ENCODE assay signal across 8 cellular contexts in the genomic region with DNA sequence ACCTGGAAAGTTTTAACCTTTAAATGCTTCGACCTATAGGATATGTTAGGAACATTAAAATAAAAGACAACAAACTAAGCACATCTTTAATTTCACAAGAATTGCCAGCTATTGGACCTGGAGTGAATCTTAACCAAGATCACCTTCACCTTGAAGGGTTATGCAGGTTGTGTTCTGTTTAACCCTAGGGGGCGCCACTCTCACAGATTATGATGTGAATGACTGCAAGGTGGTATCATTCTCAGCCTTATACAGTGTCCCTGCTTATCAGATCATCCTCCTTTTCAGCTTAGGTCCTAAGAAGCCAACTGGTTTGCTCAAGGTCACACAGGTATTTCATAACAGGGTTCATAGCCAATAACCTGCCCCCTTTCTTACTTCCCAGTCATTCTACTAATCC. TPM values are rescaled to one million over a fixed set of nuclear protein-coding genes. Genes with fewer than 3 reads are reported as not detected.
A peak's percentile ranks its signal among the peaks of the same experiment; 100 is the strongest.
DNase-seq lines count a peak whose midpoint lies in the region; ATAC-seq and TF ChIP-seq lines count a peak whose summit lies in the region.

No MANE protein-coding gene starts in this region.

- no peaks in the 10 kb centered on the region for H3K9me3 Mint-ChIP-seq in endothelial cell (ENCODE audit: unreplicated experiment)

- CTCF ChIA-PET in OCI-LY7 (lab: Charles Lee; ENCODE audit: unreplicated experiment) = no interaction called here

- intact Hi-C loops in OCI-LY7 (cut with micrococcal nuclease; ENCODE audit: unreplicated experiment) = no loop called here

- peaks cover 10% of the 10 kb centered on the region for H3K36me3 ChIP-seq in OCI-LY7 (ENCODE audit: insufficient read depth, low read length)

- no peak overlapping the region for H3K27ac Mint-ChIP-seq in endothelial cell (ENCODE audit: unreplicated experiment)

- peaks cover 2% of the 10 kb centered on the region for H3K27me3 Mint-ChIP-seq in endothelial cell (ENCODE audit: unreplicated experiment)

- peak overlapping the region; percentile 25 for H3K27ac ChIP-seq in OCI-LY7 (ENCODE audit: low read depth, low read length, poor library complexity, severe bottlenecking)

- POLR2A ChIA-PET in OCI-LY7 (lab: Charles Lee) = interaction anchor here (0.7 to 1.5 kb wide), 3 partner anchors 16 to 22 kb away, joined by 3 to 5 read pairs (median 4); no protein-coding TSS in a partner anchor

- no peak overlapping the region for H3K4me3 Mint-ChIP-seq in endothelial cell (ENCODE audit: unreplicated experiment)

- peak overlapping the region; percentile 52 for H3K4me2 ChIP-seq in OCI-LY7 (ENCODE audit: low read length)

- H2AFZ ChIP-seq in OCI-LY7 (ENCODE audit: low read length) = no peak overlapping the region

- H3K79me2 ChIP-seq in OCI-LY7 (ENCODE audit: insufficient read depth, low read depth, low read length) = no peaks in the 10 kb centered on the region

- DNase-seq in CD1c-positive myeloid dendritic cell (ENCODE audit: extremely low spot score) (peak; percentile 11), OCI-LY7 (ENCODE audit: low spot score) (peak; percentile 54), endothelial cell (ENCODE audit: low spot score) (peak; percentile 4), RKO (ENCODE audit: low spot score) (no peak)

- H3K4me1 Mint-ChIP-seq in endothelial cell (ENCODE audit: unreplicated experiment) = peaks cover 7% of the 10 kb centered on the region

- H3K36me3 Mint-ChIP-seq in endothelial cell (ENCODE audit: low read depth, unreplicated experiment) = no peaks in the 10 kb centered on the region

- TF ChIP-seq CTCF in OCI-LY7 (conservative IDR thresholded peaks at IDR 0.05; ENCODE audit: low read length) (peak; percentile 73), endothelial cell (IDR thresholded peaks at IDR 0.05; ENCODE audit: unreplicated experiment) (peak; percentile 45)

- H4K20me1 ChIP-seq in OCI-LY7 (ENCODE audit: insufficient read depth, low read length) = 0 out of 2 replicates have a peak, but pooled peaks cover 7% of the 10 kb centered on the region

- BruUV-seq in OCI-LY7 (replicated peaks; lab: Mats Ljungman, UMichigan) = no TSS peak

- no peaks in the 10 kb centered on the region for H3K9me3 ChIP-seq in OCI-LY7 (ENCODE audit: low read length)

- no peak overlapping the region for H3K4me3 ChIP-seq in OCI-LY7 (ENCODE audit: low read depth, low read length, poor library complexity, severe bottlenecking)

- ATAC-seq in GM18909 (IDR thresholded peaks at IDR 0.05; ENCODE audit: poor library complexity, unreplicated experiment) = peak; percentile 45
- no peak for ATAC-seq in GM21528 (IDR thresholded peaks at IDR 0.05; ENCODE audit: low FRiP score, unreplicated experiment)
- no peak for ATAC-seq in HG03280 (IDR thresholded peaks at IDR 0.05; ENCODE audit: unreplicated experiment)
- no peak for ATAC-seq in GM18498 (IDR thresholded peaks at IDR 0.05; ENCODE audit: unreplicated experiment)

- peaks cover 17% of the 10 kb centered on the region for H3K4me1 ChIP-seq in OCI-LY7 (ENCODE audit: insufficient read depth, low read length, poor library complexity, severe bottlenecking)

- H3K9me2 ChIP-seq in OCI-LY7 (ENCODE audit: insufficient read depth, low read length) = no peaks in the 10 kb centered on the region

RNA-seq across cellular contexts. Expression of a gene that starts 23.5 kb away (rescaled TPM):
- total RNA-seq in OCI-LY7 (2014; rRNA removed; shearing (Covaris generic)) = 13.0 and 15.6 TPM in 2 replicates
- total RNA-seq in OCI-LY7 (2022) = 13.9 and 16.4 TPM in 2 replicates
- 9.6 TPM for total RNA-seq in endothelial cell (ENCODE audit: unreplicated experiment)
